ENCODE assay signal across 8 cellular contexts in the genomic region with DNA sequence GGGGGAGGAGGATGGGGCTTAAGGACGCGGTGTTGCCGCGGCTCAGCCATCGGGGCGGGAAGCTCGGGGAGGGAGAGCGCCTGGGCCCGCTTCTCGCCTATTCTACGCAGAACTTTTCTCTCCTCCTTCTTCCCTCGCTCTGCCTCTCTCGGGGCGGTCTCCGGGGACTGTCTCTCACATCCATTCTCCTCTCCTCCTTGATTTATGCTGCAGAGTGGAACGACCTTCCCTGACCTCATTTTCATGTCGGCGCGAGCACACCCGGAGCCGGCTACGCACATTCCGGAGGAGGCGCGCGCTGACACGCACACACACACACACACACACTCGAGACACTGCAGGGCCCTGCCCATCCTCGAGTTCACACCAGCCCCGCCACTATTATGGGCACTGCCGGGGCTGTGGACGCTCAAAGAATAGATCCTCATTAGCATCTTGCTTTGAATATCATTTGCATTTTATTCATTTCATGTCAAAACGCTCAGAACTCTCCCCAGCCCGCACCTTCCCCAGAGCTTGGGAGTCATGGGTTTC. TPM values are rescaled to one million over a fixed set of nuclear protein-coding genes. Genes with fewer than 3 reads are reported as not detected.
DNase-seq lines count a peak whose midpoint lies in the region; ATAC-seq and TF ChIP-seq lines count a peak whose summit lies in the region.

No MANE protein-coding gene starts in this region.

- in situ Hi-C loops in GM13976 (cut with MboI; ENCODE audit: low sequenced_read_pairs, unreplicated experiment): no loop called here

- H3K9me3 ChIP-seq in WERI-Rb-1 (ENCODE audit: severe bottlenecking): no peaks in the 10 kb centered on the region

- H3K9ac ChIP-seq in rectal smooth muscle tissue (ENCODE audit: low read length): no peak overlapping the region

- DNase-seq in GM13976 (ENCODE audit: low spot score) (peak; percentile 39), WERI-Rb-1 (peak; percentile 53), fibroblast of villous mesenchyme (ENCODE audit: low read depth) (peak; percentile 18), NCI-H146 (lab: John Stamatoyannopoulos, UW) (no peak), NCI-H2081 treated with DMSO at 0.1 percent for 48 hours (lab: John Stamatoyannopoulos, UW) (no peak)

- peaks cover 79% of the 10 kb centered on the region for H3K27me3 ChIP-seq in WERI-Rb-1 (ENCODE audit: insufficient read depth, low read depth, severe bottlenecking)
- peaks cover 21% of the 10 kb centered on the region for H3K27me3 ChIP-seq in rectal smooth muscle tissue (ENCODE audit: control insufficient read depth, insufficient read depth, low read length)

- H3K36me3 ChIP-seq in WERI-Rb-1 (no peaks in the 10 kb centered on the region), rectal smooth muscle tissue (ENCODE audit: control insufficient read depth, insufficient read depth, low read length) (no peaks in the 10 kb centered on the region)

- no peak for TF ChIP-seq CTCF in GM13976 (IDR thresholded peaks at IDR 0.05; ENCODE audit: borderline replicate concordance, control extremely low read depth, extremely low read depth, insufficient read depth, missing control alignments)
- no peak for TF ChIP-seq CTCF in WERI-Rb-1 (IDR thresholded peaks at IDR 0.05; ENCODE audit: low read depth, low read length)
- no peak for TF ChIP-seq CTCF in fibroblast of villous mesenchyme (IDR thresholded peaks at IDR 0.05; ENCODE audit: insufficient read depth, low read depth, low read length)

- H3K4me1 ChIP-seq in rectal smooth muscle tissue (ENCODE audit: control insufficient read depth, insufficient read depth, low read length): peaks cover 2% of the 10 kb centered on the region

- no peak for ATAC-seq in GM21515 (IDR thresholded peaks at IDR 0.05; ENCODE audit: unreplicated experiment)
- no peak for ATAC-seq in HG02759 (IDR thresholded peaks at IDR 0.05; ENCODE audit: unreplicated experiment)

- peak overlapping the region; percentile 46 for H3K4me3 ChIP-seq in WERI-Rb-1 (ENCODE audit: low read depth, low read length)
- peak overlapping the region; percentile 25 for H3K4me3 ChIP-seq in fibroblast of villous mesenchyme (ENCODE audit: low read depth, low read length)
- H3K4me3 ChIP-seq in rectal smooth muscle tissue (ENCODE audit: low read length): peak overlapping the region; percentile 51

- no peak overlapping the region for H3K27ac ChIP-seq in WERI-Rb-1
- peak overlapping the region; percentile 7 for H3K27ac ChIP-seq in rectal smooth muscle tissue (ENCODE audit: low read depth, low read length)

RNA-seq across cellular contexts. Expression of gene NCR2, which starts 36.7 kb away (rescaled TPM):
- total RNA-seq in fibroblast of villous mesenchyme: not detected in 2 replicates

Comparison
In these comparisons a context has a peak if more than half of its experiments do, and no peak if none do; other contexts are left out.
1. DNase-seq: peak in GM13976 (single experiment), WERI-Rb-1 (single experiment) and fibroblast of villous mesenchyme (single experiment); none in NCI-H146 (single experiment) and NCI-H2081 treated with DMSO at 0.1 percent for 48 hours (single experiment).
2. Peak in every context shown above with its lines, with median percentiles within 50 percentile points of each other: H3K4me3 ChIP-seq.